In genomic region chr12:121117226-121117777, GRCh38 we compare ENCODE assay signal across 30 cellular contexts. TPM values are rescaled to one million over a fixed set of nuclear protein-coding genes. Genes with fewer than 3 reads are reported as not detected.
"Had no signal": no experiment of that assay in that cellular context is flagged by ENCODE, and none has a peak within 500 bp of the region (broad histone marks: within the 10 kb centered on the region; RNA-seq: fewer than 3 reads in every experiment).

No MANE protein-coding gene starts in this region.

- H3K27ac Mint-ChIP-seq: immature natural killer cell; nephron progenitor cell; neural progenitor cell; progenitor cell of endocrine pancreas; stimulated activated naive B cell treated with anti-CD40 and anti-IgM and Interleukin-4, amounts not matched to agents 10 μg/mL and 1 μg/mL and 100 μg/mL, for 72 hours; type B pancreatic cell had no signal

- H3K9me3 Mint-ChIP-seq: immature natural killer cell; naive thymus-derived CD8-positive, alpha-beta T cell; nephron progenitor cell; neural progenitor cell; stimulated activated naive B cell treated with anti-CD40 and anti-IgM and Interleukin-4, amounts not matched to agents 10 μg/mL and 1 μg/mL and 100 μg/mL, for 72 hours; type B pancreatic cell had no signal

- ATAC-seq: left colon; lower lobe of right lung; naive thymus-derived CD8-positive, alpha-beta T cell; sciatic nerve; stimulated activated naive B cell treated with anti-CD40 and anti-IgM and Interleukin-4, amounts not matched to agents 10 μg/mL and 1 μg/mL and 100 μg/mL, for 72 hours; stimulated activated naive CD8-positive, alpha-beta T cell treated with anti-CD3 and anti-CD28 coated beads, Interleukin-15, Interleukin-2, amounts not matched to agents 100 U/mL and 50 U/mL, for 24 hours had no signal

- H3K4me3 ChIP-seq: left ventricle myocardium inferior, lower lobe of right lung, neural progenitor cell, right atrium auricular region, skin epidermis, suprapubic skin, thoracic aorta, tibial artery, uterus had no signal

- H2AFZ ChIP-seq: neural progenitor cell, parathyroid adenoma had no signal

- DNase-seq: hypothalamus; immature natural killer cell; kidney; left colon; left ventricle myocardium inferior; lower lobe of right lung; mammary epithelial cell; mesenchymal stem cell; naive thymus-derived CD8-positive, alpha-beta T cell; nephron progenitor cell; occipital lobe; stimulated activated CD4-positive, alpha-beta T cell treated with anti-CD3 and anti-CD28 coated beads, Interleukin-12 subunit alpha, Interleukin-12 subunit beta, amount 100 ng/mL, for 4 hours; stimulated activated CD4-positive, alpha-beta T cell treated with anti-CD3 and anti-CD28 coated beads, Interleukin-15, amount 100 ng/mL, for 24 hours; stimulated activated CD4-positive, alpha-beta T cell treated with anti-CD3 and anti-CD28 coated beads, Interleukin-2, amount 100 ng/mL, for 24 hours; stimulated activated CD4-positive, alpha-beta T cell treated with anti-CD3 and anti-CD28 coated beads, Interleukin-4, amount 100 ng/mL, for 1 hour; stimulated activated naive B cell treated with anti-CD40 and anti-IgM and Interleukin-4, amounts not matched to agents 10 μg/mL and 1 μg/mL and 100 μg/mL, for 72 hours; stimulated activated naive CD8-positive, alpha-beta T cell treated with anti-CD3 and anti-CD28 coated beads, Interleukin-15, Interleukin-2, amounts not matched to agents 100 U/mL and 50 U/mL, for 24 hours; tibial artery; uterus had no signal

- H3K27me3 ChIP-seq: neural progenitor cell, neutrophil, right atrium auricular region, suprapubic skin, uterus had no signal

- H3K4me1 ChIP-seq: left ventricle myocardium inferior, lower lobe of right lung, neural progenitor cell, parathyroid adenoma, right atrium auricular region, tibial artery, uterus had no signal

- H3K27ac ChIP-seq: left ventricle myocardium inferior, lower lobe of right lung, neural progenitor cell, neutrophil, parathyroid adenoma, right atrium auricular region, skin epidermis, suprapubic skin, thoracic aorta, tibial artery, uterus had no signal

- H3K79me2 ChIP-seq: parathyroid adenoma had no signal

- H3K4me2 ChIP-seq: neural progenitor cell had no signal

- H3K9ac ChIP-seq: neural progenitor cell, parathyroid adenoma had no signal

- H3K36me3 Mint-ChIP-seq: immature natural killer cell; naive thymus-derived CD8-positive, alpha-beta T cell; neural progenitor cell; stimulated activated naive B cell treated with anti-CD40 and anti-IgM and Interleukin-4, amounts not matched to agents 10 μg/mL and 1 μg/mL and 100 μg/mL, for 72 hours; type B pancreatic cell had no signal

- H3K9me3 ChIP-seq: left ventricle myocardium inferior, lower lobe of right lung, neutrophil, right atrium auricular region, suprapubic skin, thoracic aorta, tibial artery, uterus had no signal

- H3K36me3 ChIP-seq: left ventricle myocardium inferior, lower lobe of right lung, neural progenitor cell, neutrophil, right atrium auricular region, suprapubic skin, thoracic aorta, tibial artery, uterus had no signal

- H3K4me1 Mint-ChIP-seq: immature natural killer cell, nephron progenitor cell, neural progenitor cell had no signal

- H3K4me3 Mint-ChIP-seq: immature natural killer cell; naive thymus-derived CD8-positive, alpha-beta T cell; nephron progenitor cell; neural progenitor cell; stimulated activated naive B cell treated with anti-CD40 and anti-IgM and Interleukin-4, amounts not matched to agents 10 μg/mL and 1 μg/mL and 100 μg/mL, for 72 hours; type B pancreatic cell had no signal

- H3K27me3 Mint-ChIP-seq: naive thymus-derived CD8-positive, alpha-beta T cell; stimulated activated naive B cell treated with anti-CD40 and anti-IgM and Interleukin-4, amounts not matched to agents 10 μg/mL and 1 μg/mL and 100 μg/mL, for 72 hours had no signal

- FAIRE-seq: islet of Langerhans, kidney had no signal

RNA-seq across cellular contexts. Expression of gene P2RX7, which starts 15.4 kb away (rescaled TPM):
- total RNA-seq: progenitor cell of endocrine pancreas had no signal
